ENCODE assay signal across 9 cellular contexts in the genomic region with DNA sequence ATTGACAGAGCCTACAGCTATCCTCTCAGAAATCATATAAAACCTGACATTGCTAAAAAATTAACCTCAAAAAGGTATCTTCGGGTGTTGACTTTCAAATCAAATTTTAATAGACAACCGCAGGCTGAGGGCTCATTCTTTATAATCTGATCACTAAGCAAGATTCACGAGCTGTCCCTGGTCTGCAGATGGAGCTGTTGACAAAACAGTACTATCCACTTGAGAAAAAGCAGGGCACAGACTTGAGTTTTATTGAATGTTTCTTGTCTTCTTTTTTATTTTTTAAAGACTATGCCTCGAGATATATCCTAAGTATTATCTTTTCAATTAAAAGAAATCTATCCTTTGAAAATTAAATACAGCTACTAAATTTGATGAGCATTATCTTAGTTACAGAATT.
DNase-seq lines count a peak whose midpoint lies in the region; ATAC-seq and TF ChIP-seq lines count a peak whose summit lies in the region.
"Had no signal": no experiment of that assay in that cellular context is flagged by ENCODE, and none has a peak within 500 bp of the region (broad histone marks: within the 10 kb centered on the region; RNA-seq: fewer than 3 reads in every experiment).

No MANE protein-coding gene starts in this region.

- peak overlapping the region; percentile 64 for H3K4me3 ChIP-seq in OCI-LY3 (ENCODE audit: low read length)

- peaks cover 28% of the 10 kb centered on the region; the same call in 1 of the 2 replicates for H3K9me3 ChIP-seq in OCI-LY3 (ENCODE audit: insufficient read depth, low read length)

- peak overlapping the region; percentile 84 for H3K4me2 ChIP-seq in OCI-LY3 (ENCODE audit: low read length)

- no peaks in the 10 kb centered on the region for H3K27me3 Mint-ChIP-seq in osteocyte (ENCODE audit: unreplicated experiment)

- DNase-seq in DMS 273 (lab: John Stamatoyannopoulos, UW; ENCODE audit: unreplicated experiment) (peak; percentile 50), DMS 273 treated with DMSO at 0.1 percent for 48 hours (lab: John Stamatoyannopoulos, UW) (no peak), fibroblast of gingiva (ENCODE audit: low read depth) (peak; percentile 38), osteocyte (ENCODE audit: extremely low spot score, unreplicated experiment) (no peak), KG1 (lab: John Stamatoyannopoulos, UW) (no peak)
- DNase-seq: erythroblast had no signal

- ATAC-seq in HG02571 (IDR thresholded peaks at IDR 0.05; ENCODE audit: unreplicated experiment) (no peak), GM18907 (IDR thresholded peaks at IDR 0.05; ENCODE audit: unreplicated experiment) (no peak)

- H3K27me3 ChIP-seq in OCI-LY3 (ENCODE audit: low read depth, low read length): no peaks in the 10 kb centered on the region

- no peaks in the 10 kb centered on the region for H3K36me3 Mint-ChIP-seq in osteocyte (ENCODE audit: unreplicated experiment)

- no peaks in the 10 kb centered on the region for H3K79me2 ChIP-seq in OCI-LY3 (ENCODE audit: low read length)

- H3K36me3 ChIP-seq in OCI-LY3 (replicated peaks; ENCODE audit: low read depth, low read length): peaks cover 13% of the 10 kb centered on the region

- H4K20me1 ChIP-seq in OCI-LY3 (ENCODE audit: insufficient read depth, low read length): no peaks in the 10 kb centered on the region

- peak overlapping the region; percentile 55 for H3K9ac ChIP-seq in OCI-LY3 (ENCODE audit: low read length)

- TF ChIP-seq CTCF in OCI-LY3 (IDR thresholded peaks at IDR 0.05; ENCODE audit: low read depth, low read length): peak; percentile 90
- TF ChIP-seq CTCF in osteocyte (IDR thresholded peaks at IDR 0.05): peak; percentile 61

- H3K9me3 Mint-ChIP-seq in osteocyte (ENCODE audit: unreplicated experiment): peaks cover 1% of the 10 kb centered on the region

- peaks cover 10% of the 10 kb centered on the region for H3K4me1 ChIP-seq in OCI-LY3 (ENCODE audit: low read length)

- peak overlapping the region; percentile 96 for H2AFZ ChIP-seq in OCI-LY3 (ENCODE audit: low read depth, low read length)

- 0 out of 2 replicates have a peak overlapping the region, but pooled peaks have one; percentile 9 for H3K27ac ChIP-seq in OCI-LY3 (ENCODE audit: low read length)

- H3K4me3 Mint-ChIP-seq in osteocyte (ENCODE audit: unreplicated experiment): no peak overlapping the region

- H3K4me1 Mint-ChIP-seq in osteocyte (ENCODE audit: unreplicated experiment): peaks cover 27% of the 10 kb centered on the region

- H3K27ac Mint-ChIP-seq in osteocyte (ENCODE audit: unreplicated experiment): no peak overlapping the region

Comparison
In these comparisons a context has a peak if more than half of its experiments do, and no peak if none do; other contexts are left out.
1. DNase-seq: peak in DMS 273 (single experiment) and fibroblast of gingiva (single experiment); none in DMS 273 treated with DMSO at 0.1 percent for 48 hours (single experiment), osteocyte (single experiment) and KG1 (single experiment).